In genomic region chr10:122374859-122375721, GRCh38 we compare ENCODE assay signal across 8 cellular contexts. TPM values are rescaled to one million over a fixed set of nuclear protein-coding genes. Genes with fewer than 3 reads are reported as not detected.
DNase-seq lines count a peak whose midpoint lies in the region; ATAC-seq and TF ChIP-seq lines count a peak whose summit lies in the region.

No MANE protein-coding gene starts in this region.

- under 1% methylated on average over 57 of the region's 93 CpGs for WGBS in prostate gland

- peak; percentile 10 for ATAC-seq in GM19468 (IDR thresholded peaks at IDR 0.05; ENCODE audit: extremely low read depth, unreplicated experiment)

- intact Hi-C loops in left ventricle myocardium inferior (cut with micrococcal nuclease) (no loop called here), prostate gland (cut with DNase I) (loop anchor here (5.0 kb wide), 1 partner anchor 117 kb away; no protein-coding TSS in a partner anchor)

- peak; percentile 28 for TF ChIP-seq POLR2A in prostate gland (IDR thresholded peaks at IDR 0.05)

- no peaks in the 10 kb centered on the region for H3K9me3 ChIP-seq in left ventricle myocardium inferior (replicated peaks)
- no peaks in the 10 kb centered on the region for H3K9me3 ChIP-seq in prostate gland

- peak overlapping the region; percentile 92 for H3K4me3 ChIP-seq in left ventricle myocardium inferior
- H3K4me3 ChIP-seq in prostate gland = peak overlapping the region; percentile 91

- H3K27me3 ChIP-seq in left ventricle myocardium inferior (ENCODE audit: low read depth) (no peaks in the 10 kb centered on the region), prostate gland (replicated peaks; ENCODE audit: insufficient read depth) (no peaks in the 10 kb centered on the region)

- in situ Hi-C loops in Caki2 (cut with HindIII; ENCODE audit: low pct_unique_long_range_greater_than_20kb, low sequenced_read_pairs) = no loop called here

- DNase-seq in Caki2 (ENCODE audit: low read depth) (peak; percentile 77), HK-2 (ENCODE audit: unreplicated experiment) (peak; percentile 72), T follicular helper cell (ENCODE audit: low read depth) (peak; percentile 62), amniotic epithelial cell (ENCODE audit: low read depth) (peak; percentile 44), left ventricle myocardium inferior (peak; percentile 53), prostate gland (ENCODE audit: low spot score) (peak; percentile 45), ureter (ENCODE audit: low spot score) (peak; percentile 69)

- TF ChIP-seq CTCF in left ventricle myocardium inferior (IDR thresholded peaks at IDR 0.05; ENCODE audit: borderline replicate concordance) = no peak
- no peak for TF ChIP-seq CTCF in prostate gland (IDR thresholded peaks at IDR 0.05)

- peaks cover 90% of the 10 kb centered on the region for H3K4me1 ChIP-seq in left ventricle myocardium inferior
- no peaks in the 10 kb centered on the region for H3K4me1 ChIP-seq in prostate gland (replicated peaks)

- H3K27ac ChIP-seq in left ventricle myocardium inferior (replicated peaks) (peak overlapping the region; percentile 99), prostate gland (peak overlapping the region; percentile 91 to 97)

- H3K36me3 ChIP-seq in left ventricle myocardium inferior = no peaks in the 10 kb centered on the region
- no peaks in the 10 kb centered on the region for H3K36me3 ChIP-seq in prostate gland

RNA-seq across cellular contexts. Expression of gene PLEKHA1, which starts 0.6 kb away (rescaled TPM):
- 42.6 and 58.2 TPM in 2 replicates for total RNA-seq in Caki2 (2014; rRNA removed; shearing (Covaris generic); ENCODE audit: low replicate concordance)
- total RNA-seq in left ventricle myocardium inferior = 50.4 TPM
- 10 to 100 TPM; 24.2 to 35.2 TPM for total RNA-seq in prostate gland
- 41.9 TPM for total RNA-seq in ureter

Comparison
In these comparisons a context has a peak if more than half of its experiments do, and no peak if none do; other contexts are left out.
1. Peak in every context shown above with its lines: DNase-seq, ATAC-seq, H3K4me3 ChIP-seq and H3K27ac ChIP-seq.